ENCODE assay signal across 8 cellular contexts in genomic region chr13:49110122-49110831, GRCh38.
DNase-seq lines count a peak whose midpoint lies in the region; ATAC-seq, FAIRE-seq and TF ChIP-seq lines count a peak whose summit lies in the region.

No MANE protein-coding gene starts in this region.

- peaks cover 10% of the 10 kb centered on the region for H3K4me1 ChIP-seq in astrocyte (ENCODE audit: insufficient read depth, low read length)
- H3K4me1 ChIP-seq in uterus = peaks cover 0 to 6% of the 10 kb centered on the region in 2 donors

- H3K9ac ChIP-seq in astrocyte (ENCODE audit: low read length) = peak overlapping the region; percentile 88

- H3K79me2 ChIP-seq in astrocyte (ENCODE audit: insufficient read depth, low read length) = peaks cover 51% of the 10 kb centered on the region

- peak overlapping the region; percentile 86 for H3K4me2 ChIP-seq in astrocyte (ENCODE audit: low read length)

- no peak for FAIRE-seq in astrocyte (lab: Jason Lieb, UNC)

- TF ChIP-seq POLR2A in uterus (IDR thresholded peaks at IDR 0.05) = no peak

- H3K9me3 Mint-ChIP-seq in CD4-positive, alpha-beta T cell = no peaks in the 10 kb centered on the region
- no peaks in the 10 kb centered on the region for H3K9me3 Mint-ChIP-seq in astrocyte (ENCODE audit: unreplicated experiment)

- no peaks in the 10 kb centered on the region for H3K27me3 ChIP-seq in CD4-positive, alpha-beta T cell (ENCODE audit: control insufficient read depth, insufficient read depth, low read length)
- H3K27me3 ChIP-seq in astrocyte (ENCODE audit: insufficient read depth, low read length) = no peaks in the 10 kb centered on the region
- H3K27me3 ChIP-seq in uterus = no peaks in the 10 kb centered on the region

- no peaks in the 10 kb centered on the region for H3K9me3 ChIP-seq in CD4-positive, alpha-beta T cell (ENCODE audit: control insufficient read depth, low read length)
- H3K9me3 ChIP-seq in T-helper 17 cell (ENCODE audit: control insufficient read depth, low read length, poor library complexity, severe bottlenecking) (no peaks in the 10 kb centered on the region), astrocyte (ENCODE audit: insufficient read depth, low read depth, low read length) (no peaks in the 10 kb centered on the region), uterus (no peaks in the 10 kb centered on the region)

- peak overlapping the region; percentile 85 for H3K27ac Mint-ChIP-seq in CD4-positive, alpha-beta T cell
- peak overlapping the region; percentile 88 for H3K27ac Mint-ChIP-seq in T-helper 17 cell
- peak overlapping the region; percentile 92 for H3K27ac Mint-ChIP-seq in astrocyte (ENCODE audit: unreplicated experiment)

- CTCF ChIA-PET in CD4-positive, alpha-beta T cell (lab: Charles Lee) = interaction anchor here (1.2 to 2.6 kb wide), 2 partner anchors 10 to 141 kb away, joined by 3 to 8 read pairs; no protein-coding TSS in a partner anchor

- H3K4me1 Mint-ChIP-seq in CD4-positive, alpha-beta T cell (ENCODE audit: low read depth) = peaks cover 39% of the 10 kb centered on the region
- H3K4me1 Mint-ChIP-seq in T-helper 17 cell = peaks cover 14% of the 10 kb centered on the region
- peaks cover 23% of the 10 kb centered on the region for H3K4me1 Mint-ChIP-seq in astrocyte (ENCODE audit: low read depth, unreplicated experiment)

- no peak overlapping the region for H3K27ac ChIP-seq in CD4-positive, alpha-beta T cell (ENCODE audit: low read depth, low read length)
- H3K27ac ChIP-seq in astrocyte (ENCODE audit: low read depth, low read length) (peak overlapping the region; percentile 77), uterus (peak overlapping the region; percentile 8 to 76)

- H4K20me1 ChIP-seq in astrocyte (ENCODE audit: insufficient read depth, low read length) = no peaks in the 10 kb centered on the region

- POLR2A ChIA-PET in CD4-positive, alpha-beta T cell (lab: Charles Lee) = interaction anchor here (0.6 to 2.7 kb wide), 13 partner anchors 9 to 683 kb away, joined by 3 to 30 read pairs (median 4); partner anchors contain the start of genes FNDC3A, KPNA3 and PHF11

- H3K36me3 Mint-ChIP-seq in CD4-positive, alpha-beta T cell (ENCODE audit: low read depth) = peaks cover 16% of the 10 kb centered on the region
- H3K36me3 Mint-ChIP-seq in T-helper 17 cell (ENCODE audit: low read depth) (peaks cover 4% of the 10 kb centered on the region), astrocyte (ENCODE audit: low read depth, unreplicated experiment) (peaks cover 3% of the 10 kb centered on the region)

- H3K36me3 ChIP-seq in astrocyte (ENCODE audit: insufficient read depth, low read length) (peaks cover 6% of the 10 kb centered on the region), uterus (no peaks in the 10 kb centered on the region)

- intact Hi-C loops in CD4-positive, alpha-beta T cell (cut with DNase I, micrococcal nuclease) = loop anchor here in 1 of 2 experiments (2.0 kb wide), 1 partner anchor 133 kb away; no protein-coding TSS in a partner anchor
- intact Hi-C loops in uterus (cut with DNase I; ENCODE audit: low total_unique reads) = no loop called here

- H3K4me3 ChIP-seq in astrocyte (ENCODE audit: insufficient read depth, low read depth, low read length) (peak overlapping the region; percentile 78), uterus (peak overlapping the region; percentile 47 to 48)

- H3K27me3 Mint-ChIP-seq in CD4-positive, alpha-beta T cell = no peaks in the 10 kb centered on the region
- H3K27me3 Mint-ChIP-seq in T-helper 17 cell (no peaks in the 10 kb centered on the region), astrocyte (ENCODE audit: low read depth, unreplicated experiment) (no peaks in the 10 kb centered on the region)

- peak; percentile 80 for ATAC-seq in CD4-positive, alpha-beta T cell (ENCODE audit: poor library complexity)
- peak; percentile 61 for ATAC-seq in GM21737 (IDR thresholded peaks at IDR 0.05; ENCODE audit: unreplicated experiment)
- peak; percentile 85 for ATAC-seq in T-helper 17 cell

- peak overlapping the region; percentile 91 for H3K4me3 Mint-ChIP-seq in CD4-positive, alpha-beta T cell
- H3K4me3 Mint-ChIP-seq in T-helper 17 cell = peak overlapping the region; percentile 89
- peak overlapping the region; percentile 88 for H3K4me3 Mint-ChIP-seq in astrocyte (ENCODE audit: unreplicated experiment)

- TF ChIP-seq CTCF in CD4-positive, alpha-beta T cell (IDR thresholded peaks at IDR 0.05) = no peak
- TF ChIP-seq CTCF in astrocyte (IDR thresholded peaks at IDR 0.05; ENCODE audit: insufficient read depth, low read depth, low read length) = no peak
- TF ChIP-seq CTCF in uterus (IDR thresholded peaks at IDR 0.05) = no peak

- DNase-seq in CD4-positive, alpha-beta T cell = peak; percentile 33 to 66 (median 58)
- DNase-seq in NCI-H1694 (lab: John Stamatoyannopoulos, UW) (peak; percentile 86), T-helper 17 cell (peak; percentile 42 to 56 (median 49)), astrocyte (ENCODE audit: low read depth) (peak; percentile 82), hepatic stellate cell (ENCODE audit: low spot score) (peak; percentile 60), putamen (ENCODE audit: low spot score) (peak; percentile 89), uterus (peak; percentile 65 to 73)

- H2AFZ ChIP-seq in astrocyte (ENCODE audit: low read depth, low read length) = peak overlapping the region; percentile 1
